8 cellular contexts compared by ENCODE assay signal in genomic region chr2:119759451-119760236, GRCh38. TPM values are rescaled to one million over a fixed set of nuclear protein-coding genes. Genes with fewer than 3 reads are reported as not detected.
DNase-seq lines count a peak whose midpoint lies in the region; ATAC-seq and TF ChIP-seq lines count a peak whose summit lies in the region.

PTPN4 (plus strand) TSS chr2:119759922; CDS start chr2:119809854, 49,932 bp downstream.

- H3K9me3 ChIP-seq in WERI-Rb-1 (ENCODE audit: severe bottlenecking), result peaks cover under 1% of the 10 kb centered on the region
- H3K9me3 ChIP-seq in mammary epithelial cell (replicated peaks; ENCODE audit: insufficient read depth, low read length), result no peaks in the 10 kb centered on the region
- H3K9me3 ChIP-seq in iPS-18c (ENCODE audit: control insufficient read depth, insufficient read depth, low read length), result no peaks in the 10 kb centered on the region
- no peaks in the 10 kb centered on the region for H3K9me3 ChIP-seq in skeletal muscle tissue (ENCODE audit: control insufficient read depth in 3 of 3, low read length in 3 of 3)

- intact Hi-C loops in mammary epithelial cell (cut with micrococcal nuclease), result loop anchor here (1.0 to 10.0 kb wide), 3 partner anchors 64 to 349 kb away; partner anchors contain the start of gene EPB41L5

- peaks cover 3% of the 10 kb centered on the region; the same call in 1 of the 2 replicates for H3K36me3 ChIP-seq in WERI-Rb-1
- H3K36me3 ChIP-seq in mammary epithelial cell (ENCODE audit: insufficient read depth, low read length), result no peaks in the 10 kb centered on the region
- H3K36me3 ChIP-seq in skeletal muscle tissue (ENCODE audit: control insufficient read depth in 3 of 3, insufficient read depth in 3 of 3, low read length in 3 of 3), result no peaks in the 10 kb centered on the region

- H3K27me3 ChIP-seq in WERI-Rb-1 (ENCODE audit: insufficient read depth, low read depth, severe bottlenecking) (no peaks in the 10 kb centered on the region), mammary epithelial cell (ENCODE audit: insufficient read depth, low read length) (no peaks in the 10 kb centered on the region), skeletal muscle tissue (ENCODE audit: control insufficient read depth in 3 of 3, insufficient read depth in 3 of 3, low read length in 3 of 3) (no peaks in the 10 kb centered on the region)

- no peaks in the 10 kb centered on the region for H4K20me1 ChIP-seq in mammary epithelial cell (ENCODE audit: insufficient read depth, low read length)

- H3K4me2 ChIP-seq in mammary epithelial cell (ENCODE audit: insufficient read depth, low read depth, low read length), result peak within 1 kb of the TSS; percentile 75

- no TSS peak for BruUV-seq in mammary epithelial cell (replicated peaks; lab: Mats Ljungman, UMichigan)

- H3K79me2 ChIP-seq in mammary epithelial cell (ENCODE audit: insufficient read depth, low read length), result peaks cover 45% of the 10 kb centered on the region

- WGBS in mammary epithelial cell (ENCODE audit: low coverage, missing lambda C conversion rate), result 3% methylated on average over 8 of the region's 59 CpGs

- dilution Hi-C loops in mammary epithelial cell (cut with HindIII; ENCODE audit: low sequenced_read_pairs), result no loop called here

- H3K4me3 ChIP-seq in WERI-Rb-1 (ENCODE audit: low read depth, low read length), result peak within 1 kb of the TSS; percentile 99
- peak within 1 kb of the TSS; percentile 63 to 85 (median 83) for H3K4me3 ChIP-seq in mammary epithelial cell (replicated peaks in 1 of 3; ENCODE audit: insufficient read depth in 1 of 3, low read depth in 2 of 3, low read length in 3 of 3)
- H3K4me3 ChIP-seq in iPS-18c (ENCODE audit: insufficient read depth, low read depth, low read length), result peak within 1 kb of the TSS; percentile 93
- peak within 1 kb of the TSS; percentile 86 to 90 (median 90) for H3K4me3 ChIP-seq in skeletal muscle tissue (ENCODE audit: low read length in 3 of 3)

- CTCF ChIA-PET in mammary epithelial cell (lab: Charles Lee; ENCODE audit: low non-redundant PET), result interaction anchor here (0.6 kb wide), 1 partner anchor 57 kb away, joined by 4 read pairs; no protein-coding TSS in a partner anchor

- peak within 1 kb of the TSS; percentile 95 for H2AFZ ChIP-seq in mammary epithelial cell (ENCODE audit: low read depth, low read length)

- TF ChIP-seq CTCF in WERI-Rb-1 (IDR thresholded peaks at IDR 0.05; ENCODE audit: low read depth, low read length), result 0 out of 2 replicates have a peak, but pooled peaks have one; percentile 10
- TF ChIP-seq CTCF in mammary epithelial cell (conservative IDR thresholded peaks at IDR 0.05 in 1 of 2, IDR thresholded peaks at IDR 0.05 in 1 of 2; ENCODE audit: extremely low read depth in 1 of 2, insufficient read depth in 1 of 2, low read depth in 1 of 2, low read length in 2 of 2), result no peak

- DNase-seq in ACHN, result peak; percentile 100
- peak; percentile 99 for DNase-seq in NCI-H2227 (lab: John Stamatoyannopoulos, UW; ENCODE audit: unreplicated experiment)
- peak; percentile 97 for DNase-seq in WERI-Rb-1
- DNase-seq in mammary epithelial cell, result peak; percentile 99

- H3K27ac ChIP-seq in WERI-Rb-1 (peak within 1 kb of the TSS; percentile 90), mammary epithelial cell (ENCODE audit: insufficient read depth, low read depth, low read length) (peak within 1 kb of the TSS; percentile 77), skeletal muscle tissue (ENCODE audit: low read depth, low read length) (peak within 1 kb of the TSS; percentile 88)

- in situ Hi-C loops in ACHN (cut with HindIII; ENCODE audit: low pct_ligation_motif_present, low pct_unique_long_range_greater_than_20kb, low sequenced_read_pairs) (no loop called here), mammary epithelial cell (cut with MboI; ENCODE audit: low sequenced_read_pairs in 2 of 2) (no loop called here)

- H3K9ac ChIP-seq in mammary epithelial cell (ENCODE audit: insufficient read depth, low read length) (peak within 1 kb of the TSS; percentile 86), skeletal muscle tissue (ENCODE audit: low read depth in 1 of 3, low read length in 3 of 3) (peak within 1 kb of the TSS; percentile 91 to 96 (median 93))

- H3K4me1 ChIP-seq in mammary epithelial cell (ENCODE audit: insufficient read depth, low read length) (peaks cover 17% of the 10 kb centered on the region), skeletal muscle tissue (ENCODE audit: control insufficient read depth in 3 of 3, insufficient read depth in 3 of 3, low read length in 3 of 3) (peaks cover 6 to 33% (median 20%) of the 10 kb centered on the region in 3 donors)

- peak; percentile 93 for ATAC-seq in GM18873 (IDR thresholded peaks at IDR 0.05; ENCODE audit: low FRiP score, unreplicated experiment)
- ATAC-seq in HG03139 (IDR thresholded peaks at IDR 0.05; ENCODE audit: unreplicated experiment), result peak; percentile 91

RNA-seq across cellular contexts. Expression of gene PTPN4, which starts in this region (rescaled TPM):
- total RNA-seq in mammary epithelial cell, result 10 to 100 TPM; 36.9 to 48.7 TPM
- polyA plus RNA-seq in mammary epithelial cell, result 14.9 TPM
- 1.7 TPM for polyA minus RNA-seq in mammary epithelial cell
- 37.1 TPM for total RNA-seq in skeletal muscle tissue

Comparison
In these comparisons a context has a peak if more than half of its experiments do, and no peak if none do; other contexts are left out.
1. Peak in every context shown above with its lines: DNase-seq, ATAC-seq, H3K4me3 ChIP-seq and H3K27ac ChIP-seq.